ENCODE assay signal across 27 cellular contexts in genomic region chr1:70188522-70188921, GRCh38.
DNase-seq lines count a peak whose midpoint lies in the region; TF ChIP-seq lines count a peak whose summit lies in the region.
"Had no signal": no experiment of that assay in that cellular context is flagged by ENCODE, and none has a peak within 500 bp of the region (broad histone marks: within the 10 kb centered on the region; RNA-seq: fewer than 3 reads in every experiment).

No MANE protein-coding gene starts in this region.

- CTCF ChIA-PET in HEK293 (lab: Yijun Ruan, JAX): interaction anchor here (0.6 kb wide), 1 partner anchor 84 kb away, joined by 3 read pairs; no protein-coding TSS in a partner anchor

- 0 out of 2 replicates have a peak, but pooled peaks cover 4% of the 10 kb centered on the region for H3K4me1 ChIP-seq in HEK293 (ENCODE audit: control insufficient read depth, insufficient read depth, low read length)
- H3K4me1 ChIP-seq: A549; BE2C; BLaER1; BLaER1 treated with 17β-estradiol and CSF1 and Interleukin-3, amounts not matched to agents 10 nM and 100 nM; Caco-2 had no signal

- no peak for TF ChIP-seq CTCF in HEK293 (tag by site-specific recombination; IDR thresholded peaks at IDR 0.05)

- no peak for DNase-seq in T-helper 1 cell
- DNase-seq: 8988T; ACHN; AML-193; BE2C; C1 segment of cervical spinal cord; Caco-2; Calu3; CD4-positive, alpha-beta memory T cell; CD4-positive, alpha-beta T cell; CD4-positive, CD25-positive, alpha-beta regulatory T cell; CD8-positive, alpha-beta memory T cell; CD8-positive, alpha-beta T cell; COR-L47; DMS 273 treated with DMSO at 0.1 percent for 48 hours; DMS153; DMS53; DMS79; DMS79 treated with DMSO at 0.1 percent for 48 hours; DND-41; EL had no signal

- no peak overlapping the region for H3K27ac ChIP-seq in HEK293 (ENCODE audit: extremely low read depth, low read depth, low read length)
- H3K27ac ChIP-seq: 22Rv1; A549; BLaER1; BLaER1 treated with 17β-estradiol and CSF1 and Interleukin-3, amounts not matched to agents 10 nM and 100 nM; C4-2B had no signal

- H3K36me3 ChIP-seq in HEK293 (ENCODE audit: control insufficient read depth in 2 of 2, insufficient read depth in 1 of 2, low read length in 2 of 2): peaks cover 1 to 11% of the 10 kb centered on the region in 2 experiments
- H3K36me3 ChIP-seq: BE2C had no signal

- POLR2A ChIA-PET in HEK293 (lab: Yijun Ruan, JAX): no interaction called here

- H3K4me3 ChIP-seq in HEK293 (ENCODE audit: low read depth, low read length): no peak overlapping the region
- H3K4me3 ChIP-seq: A549; BLaER1; BLaER1 treated with 17β-estradiol and CSF1 and Interleukin-3, amounts not matched to agents 10 nM and 100 nM had no signal

- H3K9me3 ChIP-seq in HEK293 (ENCODE audit: control insufficient read depth, insufficient read depth, low read depth, low read length): no peaks in the 10 kb centered on the region
- H3K9me3 ChIP-seq: A549, BE2C, BLaER1, Caco-2 had no signal

TF ChIP-seq in HEK293, 187 proteins besides CTCF, POLR2A, EP300 and RAD21:
- peak; percentile 76 for TF ChIP-seq SCRT2 (tag by site-specific recombination; IDR thresholded peaks at IDR 0.05)
- TF ChIP-seq ZNF660 (tag by site-specific recombination; IDR thresholded peaks at IDR 0.05): no peak
- no peak for TF ChIP-seq SP7 (tag by site-specific recombination; IDR thresholded peaks at IDR 0.05)
- TF ChIP-seq ZNF621 (tag by site-specific recombination; IDR thresholded peaks at IDR 0.05): no peak
- peak; percentile 50; the same call in 1 of the 2 replicates for TF ChIP-seq SCRT1 (tag by site-specific recombination; IDR thresholded peaks at IDR 0.05; ENCODE audit: borderline replicate concordance)
